Comparison of ENCODE assay signal across 11 cellular contexts in genomic region chr12:124686001-124686884, GRCh38.
DNase-seq lines count a peak whose midpoint lies in the region; ATAC-seq and TF ChIP-seq lines count a peak whose summit lies in the region.
"Had no signal": no experiment of that assay in that cellular context is flagged by ENCODE, and none has a peak within 500 bp of the region (broad histone marks: within the 10 kb centered on the region; RNA-seq: fewer than 3 reads in every experiment).

No MANE protein-coding gene starts in this region.

- no peak overlapping the region for H2AFZ ChIP-seq in parathyroid adenoma

- no peaks in the 10 kb centered on the region for H3K79me2 ChIP-seq in parathyroid adenoma

- H3K36me3 Mint-ChIP-seq in CD14-positive monocyte: peaks cover 4 to 10% of the 10 kb centered on the region in 2 donors
- H3K36me3 Mint-ChIP-seq: naive B cell had no signal

- DNase-seq in CD14-positive monocyte (ENCODE audit: low spot score): no peak
- peak; percentile 79 for DNase-seq in NCI-H460 (ENCODE audit: extremely low read depth, low read depth)
- DNase-seq in NCI-H345 (lab: John Stamatoyannopoulos, UW): no peak
- no peak for DNase-seq in NCI-H748 (lab: John Stamatoyannopoulos, UW; ENCODE audit: unreplicated experiment)
- no peak for DNase-seq in NCI-H1417 (lab: John Stamatoyannopoulos, UW)
- DNase-seq: naive B cell, NCI-H2081 had no signal

- intact Hi-C loops in CD14-positive monocyte (cut with micrococcal nuclease): loop anchor here in 1 of 2 donors (10.0 kb wide), 1 partner anchor 291 kb away; no protein-coding TSS in a partner anchor

- peaks cover 80% of the 10 kb centered on the region for H3K4me1 Mint-ChIP-seq in CD14-positive monocyte

- no peak overlapping the region for H3K9ac ChIP-seq in parathyroid adenoma

- H3K27ac Mint-ChIP-seq in CD14-positive monocyte: peak overlapping the region in 5 of 7 donors; percentile 18 to 80 (median 33)

- H3K4me3 Mint-ChIP-seq in CD14-positive monocyte: no peak overlapping the region

- no peak for ATAC-seq in HG03342 (IDR thresholded peaks at IDR 0.05; ENCODE audit: unreplicated experiment)

- H3K27ac ChIP-seq in esophagus (ENCODE audit: low read depth in 2 of 2, low read length in 1 of 2): peak overlapping the region; percentile 90 to 93
- H3K27ac ChIP-seq in parathyroid adenoma: no peak overlapping the region

- H3K4me1 ChIP-seq in esophagus (ENCODE audit: control insufficient read depth in 2 of 2, insufficient read depth in 2 of 2, low read length in 1 of 2) (peaks cover 14 to 24% of the 10 kb centered on the region in 2 donors), parathyroid adenoma (peaks cover 2% of the 10 kb centered on the region)

- no peaks in the 10 kb centered on the region for H3K36me3 ChIP-seq in esophagus (ENCODE audit: control insufficient read depth in 2 of 2, insufficient read depth in 2 of 2, low read length in 1 of 2)
- no peaks in the 10 kb centered on the region for H3K36me3 ChIP-seq in parathyroid adenoma (ENCODE audit: control insufficient read depth, insufficient read depth, low read length)

- H3K9me3 ChIP-seq in esophagus (ENCODE audit: control insufficient read depth in 2 of 2, insufficient read depth in 1 of 2, low read depth in 1 of 2, low read length in 1 of 2) (no peaks in the 10 kb centered on the region), parathyroid adenoma (ENCODE audit: control insufficient read depth, low read length) (no peaks in the 10 kb centered on the region)

- no peak for TF ChIP-seq CTCF in CD14-positive monocyte (IDR thresholded peaks at IDR 0.05)
- no peak for TF ChIP-seq CTCF in parathyroid adenoma (IDR thresholded peaks at IDR 0.05)

- peak overlapping the region; percentile 39 for H3K4me2 ChIP-seq in parathyroid adenoma (ENCODE audit: low read length)

- H3K4me3 ChIP-seq in esophagus (ENCODE audit: low read depth in 1 of 2, low read length in 2 of 2) (no peak overlapping the region), parathyroid adenoma (ENCODE audit: low read depth, low read length) (no peak overlapping the region)

- H3K27me3 ChIP-seq in esophagus (ENCODE audit: control insufficient read depth in 1 of 2, insufficient read depth in 2 of 2, low read length in 2 of 2) (no peaks in the 10 kb centered on the region), parathyroid adenoma (ENCODE audit: control insufficient read depth, insufficient read depth, low read length) (no peaks in the 10 kb centered on the region)

- peaks cover 0 to 8% (median 4%) of the 10 kb centered on the region in 7 donors for H3K9me3 Mint-ChIP-seq in CD14-positive monocyte
- H3K9me3 Mint-ChIP-seq: T-helper 2 cell treated with Interferon-gamma antibody and Interleukin-4, amounts not matched to agents 5 μg/mL and 100 μg/mL, for 36 hours had no signal

- 56 to 63% methylated on average over 15 of the region's 15 CpGs for WGBS in esophagus, 2 donors

- H3K27me3 Mint-ChIP-seq in CD14-positive monocyte (ENCODE audit: low read depth in 3 of 3): peaks cover 0 to 2% (median 0%) of the 10 kb centered on the region in 3 donors
